2 cellular contexts compared by ENCODE assay signal in genomic region chr17:28125530-28126382, GRCh38.
TF ChIP-seq lines count a peak whose summit lies in the region.

No MANE protein-coding gene starts in this region.

TF ChIP-seq in IMR-90, 13 proteins besides CTCF, POLR2A, EP300 and RAD21 (continued from another document):
- no peak for TF ChIP-seq MAFK (IDR thresholded peaks at IDR 0.05; ENCODE audit: low read depth, low read length)
- TF ChIP-seq NFE2L2 (IDR thresholded peaks at IDR 0.05; ENCODE audit: low read depth, low read length), result no peak
- TF ChIP-seq CHD1 (IDR thresholded peaks at IDR 0.05; ENCODE audit: low read depth, low read length), result no peak
- no peak for TF ChIP-seq RFX5 (IDR thresholded peaks at IDR 0.05; ENCODE audit: low read depth, low read length)
- TF ChIP-seq FOS (IDR thresholded peaks at IDR 0.05; ENCODE audit: low read depth, low read length), result no peak
- TF ChIP-seq USF2 (IDR thresholded peaks at IDR 0.05; ENCODE audit: low read depth, low read length), result 0 out of 2 replicates have a peak, but pooled peaks have one; percentile 5
- TF ChIP-seq MXI1 (IDR thresholded peaks at IDR 0.05; ENCODE audit: borderline replicate concordance, low read depth, low read length), result no peak
- no peak for TF ChIP-seq SMC3 (IDR thresholded peaks at IDR 0.05; ENCODE audit: low read depth, low read length)
- no peak for TF ChIP-seq ELK1 (IDR thresholded peaks at IDR 0.05; ENCODE audit: borderline replicate concordance, low read depth, low read length)
- peak; percentile 37; the same call in 1 of the 2 replicates for TF ChIP-seq CEBPB (IDR thresholded peaks at IDR 0.05; ENCODE audit: low read depth, low read length)

TF ChIP-seq in GM12891, 5 proteins besides CTCF, POLR2A, EP300 and RAD21 (continued from another document):
- TF ChIP-seq PAX5 (IDR thresholded peaks at IDR 0.05; ENCODE audit: insufficient read depth, low read length, severe bottlenecking), result no peak
- TF ChIP-seq POLR2AphosphoS5 (IDR thresholded peaks at IDR 0.05; ENCODE audit: low read depth, low read length), result no peak
- TF ChIP-seq SPI1 (IDR thresholded peaks at IDR 0.05; ENCODE audit: low read depth, low read length), result no peak
